Comparison of ENCODE assay signal across 8 cellular contexts in genomic region chr10:91798736-91799579, GRCh38. TPM values are rescaled to one million over a fixed set of nuclear protein-coding genes. Genes with fewer than 3 reads are reported as not detected.
DNase-seq lines count a peak whose midpoint lies in the region; ATAC-seq and TF ChIP-seq lines count a peak whose summit lies in the region.

No MANE protein-coding gene starts in this region.

- WGBS in urinary bladder: under 1% methylated on average over 40 of the region's 40 CpGs

- peak overlapping the region; percentile 98 for H3K4me3 Mint-ChIP-seq in activated T-helper 2 cell treated with anti-CD3 and anti-CD28 coated beads, Interferon-gamma antibody, Interleukin-2, Interleukin-4, amounts not matched to agents 10 μg/mL and 5 μg/mL and 100 μg/mL, durations not matched to agents 14 hours and 24 hours and 36 hours (ENCODE audit: low read depth)
- H3K4me3 Mint-ChIP-seq in neural crest cell: peak overlapping the region; percentile 97

- peaks cover 41% of the 10 kb centered on the region for H3K36me3 Mint-ChIP-seq in activated T-helper 2 cell treated with anti-CD3 and anti-CD28 coated beads, Interferon-gamma antibody, Interleukin-2, Interleukin-4, amounts not matched to agents 10 μg/mL and 5 μg/mL and 100 μg/mL, durations not matched to agents 14 hours and 24 hours and 36 hours (ENCODE audit: low read depth)
- peaks cover 8% of the 10 kb centered on the region for H3K36me3 Mint-ChIP-seq in neural crest cell (ENCODE audit: low read depth)

- H3K27ac ChIP-seq in urinary bladder (ENCODE audit: low read depth): peak overlapping the region; percentile 98

- intact Hi-C loops in activated T-helper 2 cell treated with anti-CD3 and anti-CD28 coated beads, Interferon-gamma antibody, Interleukin-2, Interleukin-4, amounts not matched to agents 10 μg/mL and 5 μg/mL and 100 μg/mL, durations not matched to agents 14 hours and 24 hours and 36 hours (cut with micrococcal nuclease): loop anchor here (1.0 to 10.0 kb wide), 5 partner anchors 102 to 634 kb away; partner anchors contain the start of genes BTAF1, CPEB3, HECTD2 and MARCHF5

- peaks cover 3% of the 10 kb centered on the region for H3K4me1 ChIP-seq in urinary bladder (ENCODE audit: insufficient read depth)

- peak overlapping the region; percentile 98 for H3K27ac Mint-ChIP-seq in activated T-helper 2 cell treated with anti-CD3 and anti-CD28 coated beads, Interferon-gamma antibody, Interleukin-2, Interleukin-4, amounts not matched to agents 10 μg/mL and 5 μg/mL and 100 μg/mL, durations not matched to agents 14 hours and 24 hours and 36 hours
- peak overlapping the region; percentile 97 for H3K27ac Mint-ChIP-seq in neural crest cell (ENCODE audit: unreplicated experiment)

- peaks cover 2% of the 10 kb centered on the region for H3K36me3 ChIP-seq in urinary bladder (ENCODE audit: insufficient read depth)

- H3K4me3 ChIP-seq in fibroblast of the aortic adventitia (ENCODE audit: low read depth, low read length) (peak overlapping the region; percentile 91), urinary bladder (ENCODE audit: low read depth, low read length) (peak overlapping the region; percentile 90)

- DNase-seq in AG08396 (ENCODE audit: low spot score): peak; percentile 27
- DNase-seq in NCI-H82 treated with DMSO at 0.1 percent for 48 hours (lab: John Stamatoyannopoulos, UW; ENCODE audit: unreplicated experiment): peak; percentile 48
- DNase-seq in activated T-helper 2 cell treated with anti-CD3 and anti-CD28 coated beads, Interferon-gamma antibody, Interleukin-2, Interleukin-4, amounts not matched to agents 10 μg/mL and 5 μg/mL and 100 μg/mL, durations not matched to agents 14 hours and 24 hours and 36 hours (ENCODE audit: low spot score): peak; percentile 54
- peak; percentile 62 for DNase-seq in fibroblast of the aortic adventitia (ENCODE audit: low read depth)
- DNase-seq in neural crest cell (ENCODE audit: low read depth, low spot score): no peak

- TF ChIP-seq CTCF in fibroblast of the aortic adventitia (IDR thresholded peaks at IDR 0.05; ENCODE audit: insufficient read depth, low read length): no peak
- TF ChIP-seq CTCF in neural crest cell (conservative IDR thresholded peaks at IDR 0.05): no peak

- H3K4me1 Mint-ChIP-seq in activated T-helper 2 cell treated with anti-CD3 and anti-CD28 coated beads, Interferon-gamma antibody, Interleukin-2, Interleukin-4, amounts not matched to agents 10 μg/mL and 5 μg/mL and 100 μg/mL, durations not matched to agents 14 hours and 24 hours and 36 hours (ENCODE audit: low read depth): peaks cover 61% of the 10 kb centered on the region
- H3K4me1 Mint-ChIP-seq in neural crest cell: peaks cover 52% of the 10 kb centered on the region

- ATAC-seq in GM18502 (IDR thresholded peaks at IDR 0.05; ENCODE audit: poor library complexity, unreplicated experiment) (peak; percentile 46), HG02943 (IDR thresholded peaks at IDR 0.05; ENCODE audit: low read depth, unreplicated experiment) (peak; percentile 45)

- peaks cover 2% of the 10 kb centered on the region for H3K27me3 Mint-ChIP-seq in activated T-helper 2 cell treated with anti-CD3 and anti-CD28 coated beads, Interferon-gamma antibody, Interleukin-2, Interleukin-4, amounts not matched to agents 10 μg/mL and 5 μg/mL and 100 μg/mL, durations not matched to agents 14 hours and 24 hours and 36 hours (ENCODE audit: low read depth)
- no peaks in the 10 kb centered on the region for H3K27me3 Mint-ChIP-seq in neural crest cell (ENCODE audit: low read depth)

- no peaks in the 10 kb centered on the region for H3K9me3 Mint-ChIP-seq in activated T-helper 2 cell treated with anti-CD3 and anti-CD28 coated beads, Interferon-gamma antibody, Interleukin-2, Interleukin-4, amounts not matched to agents 10 μg/mL and 5 μg/mL and 100 μg/mL, durations not matched to agents 14 hours and 24 hours and 36 hours
- no peaks in the 10 kb centered on the region for H3K9me3 Mint-ChIP-seq in neural crest cell

RNA-seq across cellular contexts. Expression of gene TNKS2, which starts 0.7 kb away (rescaled TPM):
- total RNA-seq in activated T-helper 2 cell treated with anti-CD3 and anti-CD28 coated beads, Interferon-gamma antibody, Interleukin-2, Interleukin-4, amounts not matched to agents 10 μg/mL and 5 μg/mL and 100 μg/mL, durations not matched to agents 14 hours and 24 hours and 36 hours: 27.2 and 28.1 TPM in 2 replicates
- 41.5 and 51.2 TPM in 2 replicates for total RNA-seq in fibroblast of the aortic adventitia (ENCODE audit: low replicate concordance)
- total RNA-seq in neural crest cell: 44.5 and 45.7 TPM in 2 replicates
- total RNA-seq in urinary bladder: 85.4 TPM
- 22.2 TPM for polyA plus RNA-seq in urinary bladder
